8 cellular contexts compared by ENCODE assay signal in the genomic region with DNA sequence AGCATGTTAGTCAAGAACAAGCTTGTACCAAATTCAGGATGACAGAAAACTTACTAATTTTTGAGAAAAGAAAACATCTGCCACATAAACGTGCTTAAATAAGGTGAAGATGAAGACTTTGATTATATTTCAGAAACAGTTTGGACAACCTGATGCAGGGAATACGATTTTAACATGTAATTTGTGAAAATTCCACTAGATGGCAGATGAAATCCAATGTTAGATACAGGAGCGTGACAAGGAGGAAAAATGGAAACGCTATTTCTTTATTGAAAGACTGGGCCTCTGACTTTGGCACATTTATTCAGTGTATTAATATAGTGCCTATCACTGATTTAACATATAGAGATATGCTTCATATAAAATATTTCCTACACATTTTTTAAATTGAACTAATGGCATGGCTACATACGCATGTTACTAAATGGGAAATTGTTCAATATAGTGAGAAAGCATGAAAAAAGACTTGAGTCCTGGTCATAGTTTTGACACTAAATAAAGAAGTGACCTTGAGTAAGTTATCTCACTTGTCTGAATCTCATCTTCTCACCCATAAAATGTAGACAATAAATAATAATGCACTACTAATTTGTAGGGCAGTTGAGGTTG.
DNase-seq lines count a peak whose midpoint lies in the region; ATAC-seq and TF ChIP-seq lines count a peak whose summit lies in the region.

No MANE protein-coding gene starts in this region.

- 12 to 16% methylated on average over 5 of the region's 5 CpGs for WGBS in lung, 2 donors

- TF ChIP-seq CTCF in BJ (IDR thresholded peaks at IDR 0.05; ENCODE audit: insufficient read depth, low read depth, low read length), result peak; percentile 46
- TF ChIP-seq CTCF in cardiac fibroblast (IDR thresholded peaks at IDR 0.05; ENCODE audit: low read depth, low read length), result peak; percentile 33
- peak; percentile 60 for TF ChIP-seq CTCF in lung (IDR thresholded peaks at IDR 0.05; ENCODE audit: control extremely low read depth, extremely low read depth)

- CTCF ChIA-PET in BJ (lab: Yijun Ruan, JAX), result interaction anchor here (1.3 to 3.7 kb wide), 8 partner anchors 10 to 771 kb away, joined by 4 to 23 read pairs (median 6); no protein-coding TSS in a partner anchor

- H3K27ac ChIP-seq in lung (ENCODE audit: low read depth in 1 of 2, low read length in 1 of 2), result no peak overlapping the region

- no peak overlapping the region for H3K4me3 ChIP-seq in BJ (ENCODE audit: low read depth, low read length)
- H3K4me3 ChIP-seq in cardiac fibroblast (replicated peaks in 1 of 2; ENCODE audit: low read depth in 2 of 2, low read length in 2 of 2), result no peak overlapping the region
- H3K4me3 ChIP-seq in lung, result no peak overlapping the region

- H3K36me3 ChIP-seq in BJ (ENCODE audit: control insufficient read depth, insufficient read depth, low read length), result no peaks in the 10 kb centered on the region
- no peaks in the 10 kb centered on the region for H3K36me3 ChIP-seq in lung (ENCODE audit: control insufficient read depth in 2 of 2, insufficient read depth in 2 of 2, low read length in 2 of 2)

- POLR2A ChIA-PET in BJ (lab: Charles Lee), result no interaction called here

- H3K9me3 ChIP-seq in lung (ENCODE audit: control insufficient read depth in 2 of 2, insufficient read depth in 1 of 2, low read length in 1 of 2), result peaks cover 0 to 2% of the 10 kb centered on the region in 2 donors

- DNase-seq in BJ (ENCODE audit: low read depth) (no peak), NCI-H748 treated with DMSO at 0.1 percent for 48 hours (lab: John Stamatoyannopoulos, UW) (peak; percentile 51), cardiac fibroblast (ENCODE audit: low read depth in 2 of 2) (peak; percentile 71 to 76), lung (ENCODE audit: low spot score) (no peak), GM19240 (ENCODE audit: insufficient read length, low spot score) (no peak)
- no peak for DNase-seq in stimulated activated CD4-positive, alpha-beta T cell treated with anti-CD3 and anti-CD28 coated beads, Interleukin-4, amount 100 ng/mL, for 4 hours

- peaks cover 0 to 4% of the 10 kb centered on the region in 2 donors for H3K4me1 ChIP-seq in lung (ENCODE audit: control insufficient read depth in 2 of 2, insufficient read depth in 2 of 2, low read length in 2 of 2)

- ATAC-seq in GM19025 (IDR thresholded peaks at IDR 0.05; ENCODE audit: low read depth, unreplicated experiment) (peak; percentile 64), HG03439 (IDR thresholded peaks at IDR 0.05; ENCODE audit: unreplicated experiment) (peak; percentile 85), lung (ENCODE audit: insufficient read depth, low FRiP score) (no peak)

- H3K27me3 ChIP-seq in BJ (ENCODE audit: control insufficient read depth, insufficient read depth, low read length) (no peaks in the 10 kb centered on the region), lung (ENCODE audit: control insufficient read depth, insufficient read depth) (no peaks in the 10 kb centered on the region)

Comparison
In these comparisons a context has a peak if more than half of its experiments do, and no peak if none do; other contexts are left out.
1. DNase-seq: peak in NCI-H748 treated with DMSO at 0.1 percent for 48 hours (single experiment) and cardiac fibroblast (2 of 2); none in BJ (single experiment), lung (single experiment), GM19240 (single experiment) and stimulated activated CD4-positive, alpha-beta T cell treated with anti-CD3 and anti-CD28 coated beads, Interleukin-4, amount 100 ng/mL, for 4 hours (0 of 2).
2. Peak in every context shown above with its lines, with median percentiles within 50 percentile points of each other: CTCF ChIP-seq.